Comparison of ENCODE assay signal across 20 cellular contexts in genomic region chr20:61810709-61811565, GRCh38.
DNase-seq lines count a peak whose midpoint lies in the region; ATAC-seq and TF ChIP-seq lines count a peak whose summit lies in the region.
"Had no signal": no experiment of that assay in that cellular context is flagged by ENCODE, and none has a peak within 500 bp of the region (broad histone marks: within the 10 kb centered on the region; RNA-seq: fewer than 3 reads in every experiment).

No MANE protein-coding gene starts in this region.

- H3K36me3 Mint-ChIP-seq in glutamatergic neuron (ENCODE audit: unreplicated experiment), result no peaks in the 10 kb centered on the region
- H3K36me3 Mint-ChIP-seq: T-cell had no signal

- H4K20me1 ChIP-seq in BLaER1 treated with 17β-estradiol and CSF1 and Interleukin-3, amounts not matched to agents 10 nM and 100 nM, result peaks cover 0 to 17% (median 0%) of the 10 kb centered on the region in 11 experiments; a peak in 5 of 22 replicates
- no peaks in the 10 kb centered on the region for H4K20me1 ChIP-seq in osteoblast (ENCODE audit: insufficient read depth, low read length)

- H3K79me2 ChIP-seq in osteoblast (ENCODE audit: insufficient read depth, low read length), result no peaks in the 10 kb centered on the region

- no peaks in the 10 kb centered on the region for H3K9me3 ChIP-seq in BLaER1 treated with 17β-estradiol and CSF1 and Interleukin-3, amounts not matched to agents 10 nM and 100 nM (replicated peaks in 1 of 11)
- H3K9me3 ChIP-seq in osteoblast (ENCODE audit: low read depth, low read length), result no peaks in the 10 kb centered on the region

- H3K9me3 Mint-ChIP-seq in glutamatergic neuron (ENCODE audit: unreplicated experiment), result peaks cover 2% of the 10 kb centered on the region
- H3K9me3 Mint-ChIP-seq: CD4-positive, alpha-beta T cell; T-cell had no signal

- peaks cover 12% of the 10 kb centered on the region for H3K4me1 Mint-ChIP-seq in glutamatergic neuron (ENCODE audit: low read depth, unreplicated experiment)
- H3K4me1 Mint-ChIP-seq: T-cell had no signal

- H2AFZ ChIP-seq in osteoblast (ENCODE audit: low read length), result no peak overlapping the region

- H3K4me3 Mint-ChIP-seq in glutamatergic neuron (ENCODE audit: unreplicated experiment), result no peak overlapping the region
- H3K4me3 Mint-ChIP-seq: CD4-positive, alpha-beta T cell; T-cell had no signal

- peaks cover 3 to 81% (median 73%) of the 10 kb centered on the region in 10 experiments; a peak in 17 of 20 replicates for H3K4me1 ChIP-seq in BLaER1 treated with 17β-estradiol and CSF1 and Interleukin-3, amounts not matched to agents 10 nM and 100 nM
- H3K4me1 ChIP-seq in osteoblast (ENCODE audit: insufficient read depth, low read length), result no peaks in the 10 kb centered on the region

- no peaks in the 10 kb centered on the region for H3K36me3 ChIP-seq in BLaER1 treated with 17β-estradiol and CSF1 and Interleukin-3, amounts not matched to agents 10 nM and 100 nM
- no peaks in the 10 kb centered on the region for H3K36me3 ChIP-seq in osteoblast (ENCODE audit: insufficient read depth, low read length)

- H3K27ac Mint-ChIP-seq in glutamatergic neuron (ENCODE audit: unreplicated experiment), result no peak overlapping the region
- H3K27ac Mint-ChIP-seq: CD4-positive, alpha-beta T cell; T-cell had no signal

- H3K27me3 Mint-ChIP-seq in glutamatergic neuron (ENCODE audit: unreplicated experiment), result peaks cover 9% of the 10 kb centered on the region
- H3K27me3 Mint-ChIP-seq: CD4-positive, alpha-beta T cell; T-cell had no signal

- DNase-seq in NCI-H2227 (lab: John Stamatoyannopoulos, UW; ENCODE audit: unreplicated experiment) (peak; percentile 7), NCI-H2227 treated with DMSO at 0.1 percent for 48 hours (lab: John Stamatoyannopoulos, UW) (no peak), glutamatergic neuron (peak; percentile 14), osteoblast (ENCODE audit: insufficient read length, low spot score, missing footprints) (peak; percentile 76), DMS79 treated with DMSO at 0.1 percent for 48 hours (lab: John Stamatoyannopoulos, UW) (no peak)
- DNase-seq: CD4-positive, alpha-beta T cell; Kasumi-1; NCI-H1092 treated with DMSO at 0.1 percent for 48 hours; NCI-H1694; NCI-H2029 treated with DMSO at 0.1 percent for 48 hours; NCI-H2171; NCI-H524; NCI-H82; NK-92 treated with Interleukin-12 subunit alpha and Interleukin-12 subunit beta, amount 100 ng/mL, for 24 hours; PC-3; T-cell had no signal

- H3K9ac ChIP-seq in BLaER1 treated with 17β-estradiol and CSF1 and Interleukin-3, amounts not matched to agents 10 nM and 100 nM, result no peak overlapping the region

- ATAC-seq in HG03439 (IDR thresholded peaks at IDR 0.05; ENCODE audit: unreplicated experiment) (no peak), GM21381 (IDR thresholded peaks at IDR 0.05; ENCODE audit: unreplicated experiment) (no peak)
- ATAC-seq: K562, PC-3, T-cell had no signal

- H3K27ac ChIP-seq in BLaER1 treated with 17β-estradiol and CSF1 and Interleukin-3, amounts not matched to agents 10 nM and 100 nM, result no peak overlapping the region
- H3K27ac ChIP-seq in osteoblast (ENCODE audit: low read depth, low read length), result no peak overlapping the region

- H3K27me3 ChIP-seq in BLaER1 treated with 17β-estradiol and CSF1 and Interleukin-3, amounts not matched to agents 10 nM and 100 nM, result peaks cover 0 to 37% (median 19%) of the 10 kb centered on the region in 11 experiments; a peak in 16 of 22 replicates
- no peaks in the 10 kb centered on the region for H3K27me3 ChIP-seq in osteoblast (ENCODE audit: insufficient read depth, low read length)

- peak overlapping the region in 9 of 11 experiments; percentile 15 to 92 (median 69); a peak in 15 of 22 replicates for H3K4me2 ChIP-seq in BLaER1 treated with 17β-estradiol and CSF1 and Interleukin-3, amounts not matched to agents 10 nM and 100 nM
- H3K4me2 ChIP-seq in osteoblast (ENCODE audit: insufficient read depth, low read length), result no peak overlapping the region

- TF ChIP-seq CTCF in glutamatergic neuron (IDR thresholded peaks at IDR 0.05; ENCODE audit: partially characterized antibody, unreplicated experiment) (no peak), osteoblast (IDR thresholded peaks at IDR 0.05; ENCODE audit: extremely low read depth, low read depth, low read length) (no peak)

- H3K4me3 ChIP-seq in BLaER1 treated with 17β-estradiol and CSF1 and Interleukin-3, amounts not matched to agents 10 nM and 100 nM, result no peak overlapping the region
- H3K4me3 ChIP-seq in osteoblast (ENCODE audit: insufficient read depth, low read length), result no peak overlapping the region
- H3K4me3 ChIP-seq: K562 had no signal

Comparison
In these comparisons a context has a peak if more than half of its experiments do, and no peak if none do; other contexts are left out.
1. DNase-seq: peak in NCI-H2227 (single experiment), glutamatergic neuron (single experiment) and osteoblast (single experiment); none in NCI-H2227 treated with DMSO at 0.1 percent for 48 hours (single experiment) and DMS79 treated with DMSO at 0.1 percent for 48 hours (single experiment).